In the genomic region with DNA sequence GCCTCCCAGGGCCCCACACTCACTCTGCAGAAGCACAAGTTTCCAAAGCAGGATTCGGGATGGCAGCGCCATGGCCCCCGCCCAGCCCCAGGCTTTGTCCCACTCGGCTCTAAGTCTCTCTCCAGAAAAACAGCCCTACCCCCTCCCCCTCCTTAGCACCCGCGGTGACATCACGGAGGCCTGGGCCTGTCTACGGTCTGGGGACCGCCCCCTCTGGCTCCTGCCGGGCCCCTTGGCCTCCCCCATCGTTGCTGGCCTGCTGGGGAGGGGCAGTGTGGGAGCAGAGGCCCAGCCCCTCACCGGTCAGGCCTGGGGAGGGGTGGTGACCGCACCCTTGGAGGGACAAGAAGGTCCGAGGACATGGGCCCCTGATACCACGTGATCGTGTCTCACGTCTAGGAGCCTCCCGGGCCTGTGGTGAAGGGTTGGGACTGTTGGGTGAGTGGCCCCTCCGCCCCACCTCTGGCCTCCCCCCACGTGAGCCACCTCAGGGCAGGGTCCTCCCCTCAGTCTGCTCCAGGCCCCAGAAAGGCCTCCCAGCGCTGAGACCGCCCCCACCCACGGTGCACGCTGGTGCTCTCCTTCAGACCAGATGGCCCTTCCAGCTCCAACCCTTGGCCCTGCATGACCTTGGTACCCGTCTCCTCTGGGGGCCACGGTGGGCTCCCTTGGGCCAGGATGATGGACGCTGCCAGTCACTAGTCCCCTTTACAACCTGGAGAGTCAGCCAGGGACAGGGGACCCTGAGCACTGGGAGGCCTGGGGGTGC, we compare ENCODE assay signal across 8 cellular contexts. TPM values are rescaled to one million over a fixed set of nuclear protein-coding genes. Genes with fewer than 3 reads are reported as not detected.
A peak's percentile ranks its signal among the peaks of the same experiment; 100 is the strongest.
DNase-seq lines count a peak whose midpoint lies in the region; ATAC-seq lines count a peak whose summit lies in the region.

Gene MXRA8 (minus strand): TSS at position 123 of the 769 bp plus-strand sequence. CDS start 51 bp downstream, at position 72.

- peak; percentile 60 for DNase-seq in brain pericyte (ENCODE audit: low read depth, low spot score)
- DNase-seq in left lobe of liver (ENCODE audit: low spot score) = peak; percentile 45
- no peak for DNase-seq in putamen (ENCODE audit: low spot score)
- DNase-seq in stimulated activated CD4-positive, alpha-beta T cell treated with anti-CD3 and anti-CD28 coated beads, Interleukin-1b, Interleukin-23, amount 100 ng/mL, for 48 hours = no peak
- DNase-seq in activated CD4-positive, CD25-positive, alpha-beta regulatory T cell treated with anti-CD3 and anti-CD28 coated beads, Interleukin-2, amount 50 U/mL, for 72 hours = no peak
- DNase-seq in activated naive CD4-positive, alpha-beta T cell treated with anti-CD3 and anti-CD28 coated beads for 36 hours = no peak

- peaks cover 17% of the 10 kb centered on the region for H3K27me3 Mint-ChIP-seq in IgD-negative memory B cell
- H3K27me3 Mint-ChIP-seq in activated naive CD4-positive, alpha-beta T cell treated with anti-CD3 and anti-CD28 coated beads for 36 hours (ENCODE audit: low read depth) = peaks cover 9% of the 10 kb centered on the region

- no peaks in the 10 kb centered on the region for H3K9me3 Mint-ChIP-seq in IgD-negative memory B cell
- no peaks in the 10 kb centered on the region for H3K9me3 Mint-ChIP-seq in activated naive CD4-positive, alpha-beta T cell treated with anti-CD3 and anti-CD28 coated beads for 36 hours

- peaks cover 2% of the 10 kb centered on the region for H3K36me3 Mint-ChIP-seq in IgD-negative memory B cell
- H3K36me3 Mint-ChIP-seq in activated naive CD4-positive, alpha-beta T cell treated with anti-CD3 and anti-CD28 coated beads for 36 hours (ENCODE audit: low read depth) = no peaks in the 10 kb centered on the region

- no peaks in the 10 kb centered on the region for H3K9me3 ChIP-seq in subcutaneous abdominal adipose tissue (ENCODE audit: control insufficient read depth in 5 of 5, low read length in 5 of 5)

- CTCF ChIA-PET in activated naive CD4-positive, alpha-beta T cell treated with anti-CD3 and anti-CD28 coated beads for 36 hours (lab: Charles Lee) = no interaction called here

- peaks cover 3 to 72% (median 69%) of the 10 kb centered on the region in 5 donors for H3K4me1 ChIP-seq in subcutaneous abdominal adipose tissue (ENCODE audit: control insufficient read depth in 5 of 5, insufficient read depth in 5 of 5, low read length in 5 of 5)

- ATAC-seq in left lobe of liver = peak; percentile 11

- peak within 1 kb of the TSS in 3 of 4 donors; percentile 47 to 64 (median 55) for H3K4me3 Mint-ChIP-seq in IgD-negative memory B cell
- H3K4me3 Mint-ChIP-seq in activated naive CD4-positive, alpha-beta T cell treated with anti-CD3 and anti-CD28 coated beads for 36 hours = no peak within 1 kb of the TSS

- H3K9ac ChIP-seq in subcutaneous abdominal adipose tissue (ENCODE audit: low read length in 5 of 5) = peak within 1 kb of the TSS; percentile 48 to 84 (median 74)

- H3K27ac ChIP-seq in subcutaneous abdominal adipose tissue (ENCODE audit: low read depth, low read length) = peak within 1 kb of the TSS; percentile 84

- intact Hi-C loops in activated naive CD4-positive, alpha-beta T cell treated with anti-CD3 and anti-CD28 coated beads for 36 hours (cut with micrococcal nuclease) = no loop called here

- peaks cover 0 to 12% (median 0%) of the 10 kb centered on the region in 5 donors for H3K27me3 ChIP-seq in subcutaneous abdominal adipose tissue (ENCODE audit: control insufficient read depth in 5 of 5, insufficient read depth in 4 of 5, low read length in 5 of 5)

- peaks cover 3 to 6% (median 6%) of the 10 kb centered on the region in 3 donors for H3K4me1 Mint-ChIP-seq in IgD-negative memory B cell
- peaks cover 17% of the 10 kb centered on the region for H3K4me1 Mint-ChIP-seq in activated naive CD4-positive, alpha-beta T cell treated with anti-CD3 and anti-CD28 coated beads for 36 hours (ENCODE audit: low read depth)

- H3K36me3 ChIP-seq in subcutaneous abdominal adipose tissue (ENCODE audit: control insufficient read depth in 5 of 5, insufficient read depth in 5 of 5, low read length in 5 of 5) = peaks cover 0 to 10% (median 7%) of the 10 kb centered on the region in 5 donors

- H3K27ac Mint-ChIP-seq in IgD-negative memory B cell = peak within 1 kb of the TSS in 2 of 3 donors; percentile 16 to 22
- H3K27ac Mint-ChIP-seq in activated naive CD4-positive, alpha-beta T cell treated with anti-CD3 and anti-CD28 coated beads for 36 hours = no peak within 1 kb of the TSS

- H3K4me3 ChIP-seq in subcutaneous abdominal adipose tissue (ENCODE audit: low read depth in 1 of 5, low read length in 5 of 5) = peak within 1 kb of the TSS; percentile 56 to 84 (median 75)

RNA-seq across cellular contexts. Expression of gene MXRA8, which starts in this region (rescaled TPM):
- not detected for polyA plus RNA-seq in IgD-negative memory B cell
- total RNA-seq in left lobe of liver = 4.5 TPM
- under 1 TPM; 0.54 to 0.57 TPM for total RNA-seq in activated naive CD4-positive, alpha-beta T cell treated with anti-CD3 and anti-CD28 coated beads for 36 hours

Comparison
In these comparisons a context has a peak if more than half of its experiments do, and no peak if none do; other contexts are left out.
1. DNase-seq: peak in brain pericyte (single experiment) and left lobe of liver (single experiment); none in putamen (single experiment), stimulated activated CD4-positive, alpha-beta T cell treated with anti-CD3 and anti-CD28 coated beads, Interleukin-1b, Interleukin-23, amount 100 ng/mL, for 48 hours (single experiment), activated CD4-positive, CD25-positive, alpha-beta regulatory T cell treated with anti-CD3 and anti-CD28 coated beads, Interleukin-2, amount 50 U/mL, for 72 hours (single experiment) and activated naive CD4-positive, alpha-beta T cell treated with anti-CD3 and anti-CD28 coated beads for 36 hours (single experiment).